In the genomic region with DNA sequence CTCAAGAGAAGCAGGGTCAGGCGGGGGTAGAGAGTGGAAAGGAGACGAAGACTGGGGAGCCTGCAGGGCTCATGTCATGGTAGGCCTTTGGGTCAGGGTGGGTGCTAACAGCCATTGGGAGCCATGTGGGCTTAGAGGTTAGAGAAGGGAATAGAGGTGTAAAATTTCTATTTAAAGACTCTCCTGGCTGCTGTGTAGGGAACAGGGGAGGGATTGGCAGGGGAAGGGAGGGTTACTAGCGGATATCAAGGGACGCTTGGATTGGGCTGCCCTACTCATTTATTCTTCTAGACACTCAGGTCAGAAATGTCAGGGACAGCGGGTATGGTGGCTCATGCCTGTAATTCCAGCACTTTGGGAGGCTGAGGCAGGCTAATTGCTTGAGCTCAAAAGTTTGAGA, we compare ENCODE assay signal across 24 cellular contexts. TPM values are rescaled to one million over a fixed set of nuclear protein-coding genes. Genes with fewer than 3 reads are reported as not detected.
DNase-seq lines count a peak whose midpoint lies in the region; ATAC-seq and TF ChIP-seq lines count a peak whose summit lies in the region.
"Had no signal": no experiment of that assay in that cellular context is flagged by ENCODE, and none has a peak within 500 bp of the region (broad histone marks: within the 10 kb centered on the region; RNA-seq: fewer than 3 reads in every experiment).

No MANE protein-coding gene starts in this region.

- intact Hi-C loops in Right ventricle myocardium inferior (cut with DNase I), result no loop called here
- intact Hi-C loops in cardiac septum (cut with DNase I), result no loop called here
- intact Hi-C loops in heart left ventricle (cut with DNase I), result no loop called here
- intact Hi-C loops in left ventricle myocardium inferior (cut with micrococcal nuclease), result no loop called here

- no peaks in the 10 kb centered on the region for H3K79me1 ChIP-seq in neuronal stem cell (ENCODE audit: low read depth, low read length)

- ATAC-seq in Right ventricle myocardium inferior, result peak; percentile 88
- peak; percentile 75 to 96 (median 90) for ATAC-seq in heart left ventricle
- ATAC-seq: CD8-positive, alpha-beta T cell; GM12878; HCT116 had no signal

- no peaks in the 10 kb centered on the region for H3K9me3 Mint-ChIP-seq in progenitor cell of endocrine pancreas (ENCODE audit: low read depth)
- H3K9me3 Mint-ChIP-seq: CD4-positive, CD25-positive, alpha-beta regulatory T cell; CD8-positive, alpha-beta T cell; H9 had no signal

- peak overlapping the region; percentile 46 for H3K18ac ChIP-seq in neuronal stem cell (ENCODE audit: low read length)

- H3K36me3 Mint-ChIP-seq in progenitor cell of endocrine pancreas (ENCODE audit: insufficient read depth), result no peaks in the 10 kb centered on the region
- H3K36me3 Mint-ChIP-seq: CD4-positive, CD25-positive, alpha-beta regulatory T cell; CD8-positive, alpha-beta T cell had no signal

- H2AFZ ChIP-seq in neuronal stem cell (ENCODE audit: low read length), result no peak overlapping the region
- H2AFZ ChIP-seq: GM23248 had no signal

- no peak overlapping the region for H2BK120ac ChIP-seq in neuronal stem cell (ENCODE audit: low read depth, low read length)

- H3K4me2 ChIP-seq in neuronal stem cell (ENCODE audit: insufficient read depth, low read length, poor library complexity, severe bottlenecking), result no peak overlapping the region
- H3K4me2 ChIP-seq: BLaER1 had no signal

- no peaks in the 10 kb centered on the region for H3K36me3 ChIP-seq in heart left ventricle
- H3K36me3 ChIP-seq in left ventricle myocardium inferior, result no peaks in the 10 kb centered on the region
- no peaks in the 10 kb centered on the region for H3K36me3 ChIP-seq in neuronal stem cell (replicated peaks in 1 of 2; ENCODE audit: control insufficient read depth in 2 of 2, insufficient read depth in 2 of 2, low read length in 2 of 2)
- H3K36me3 ChIP-seq: BLaER1 had no signal

- no peaks in the 10 kb centered on the region for H3K9me3 ChIP-seq in heart left ventricle
- no peaks in the 10 kb centered on the region for H3K9me3 ChIP-seq in left ventricle myocardium inferior (replicated peaks)
- no peaks in the 10 kb centered on the region for H3K9me3 ChIP-seq in neuronal stem cell (replicated peaks in 1 of 2; ENCODE audit: control insufficient read depth in 2 of 2, insufficient read depth in 1 of 2, low read depth in 1 of 2, low read length in 2 of 2)
- H3K9me3 ChIP-seq: BLaER1, Caco-2 had no signal

- H2AK5ac ChIP-seq in neuronal stem cell (ENCODE audit: low read depth, low read length), result no peak overlapping the region

- no peak for TF ChIP-seq POLR2A in heart left ventricle (IDR thresholded peaks at IDR 0.05)

- H3K4me3 Mint-ChIP-seq in progenitor cell of endocrine pancreas (ENCODE audit: low read depth), result no peak overlapping the region
- H3K4me3 Mint-ChIP-seq: B cell; CD4-positive, CD25-positive, alpha-beta regulatory T cell; CD8-positive, alpha-beta T cell; H9 had no signal

- TF ChIP-seq CTCF in heart left ventricle (IDR thresholded peaks at IDR 0.05) (no peak), left ventricle myocardium inferior (IDR thresholded peaks at IDR 0.05; ENCODE audit: borderline replicate concordance) (no peak), progenitor cell of endocrine pancreas (IDR thresholded peaks at IDR 0.05; ENCODE audit: unreplicated experiment) (no peak)

- H3K27ac ChIP-seq in heart left ventricle (peak overlapping the region in 2 of 12 donors; percentile 33 to 38), left ventricle myocardium inferior (replicated peaks) (peak overlapping the region; percentile 52), neuronal stem cell (replicated peaks; ENCODE audit: low read length) (no peak overlapping the region)
- H3K27ac ChIP-seq: 22Rv1, BLaER1, C4-2B, GM23248 had no signal

- H3K4ac ChIP-seq in neuronal stem cell (ENCODE audit: low read length), result no peak overlapping the region

- no peak overlapping the region for H2BK15ac ChIP-seq in neuronal stem cell (ENCODE audit: low read length)

- H4K8ac ChIP-seq in neuronal stem cell (ENCODE audit: low read depth, low read length), result no peak overlapping the region

- H3K9ac ChIP-seq in neuronal stem cell (ENCODE audit: low read depth, low read length, poor library complexity), result no peak overlapping the region
- H3K9ac ChIP-seq: BLaER1, GM23248 had no signal

- DNase-seq in Right ventricle myocardium inferior (ENCODE audit: missing footprints) (no peak), cardiac septum (ENCODE audit: low spot score) (no peak), heart left ventricle (peak in 2 of 5 donors; percentile 37 to 45), left ventricle myocardium inferior (no peak), neuronal stem cell (ENCODE audit: low spot score) (no peak), cortex of kidney (lab: John Stamatoyannopoulos, UW) (no peak), progenitor cell of endocrine pancreas (ENCODE audit: low spot score, unreplicated experiment) (no peak), NCI-H82 treated with DMSO at 0.1 percent for 48 hours (lab: John Stamatoyannopoulos, UW; ENCODE audit: unreplicated experiment) (no peak)
- DNase-seq: Caco-2; CD4-positive, CD25-positive, alpha-beta regulatory T cell; CD8-positive, alpha-beta T cell; DMS 273 treated with DMSO at 0.1 percent for 48 hours; DMS79; EL; GDM1; GM23248; H9 had no signal

- no peak overlapping the region for H3K27ac Mint-ChIP-seq in progenitor cell of endocrine pancreas
- H3K27ac Mint-ChIP-seq: B cell; CD8-positive, alpha-beta T cell had no signal

- H2BK12ac ChIP-seq in neuronal stem cell (ENCODE audit: low read length), result no peak overlapping the region

- no peak overlapping the region for H4K91ac ChIP-seq in neuronal stem cell (ENCODE audit: low read depth, low read length, poor library complexity)

- peaks cover 2% of the 10 kb centered on the region for H3K4me1 Mint-ChIP-seq in progenitor cell of endocrine pancreas (ENCODE audit: low read depth)
- H3K4me1 Mint-ChIP-seq: CD4-positive, CD25-positive, alpha-beta regulatory T cell had no signal

- H3K14ac ChIP-seq in neuronal stem cell (ENCODE audit: low read length), result no peak overlapping the region

- H3K23ac ChIP-seq in neuronal stem cell (ENCODE audit: low read depth, low read length, poor library complexity), result no peak overlapping the region

- peaks cover 16% of the 10 kb centered on the region for H3K27me3 Mint-ChIP-seq in progenitor cell of endocrine pancreas

- H2BK5ac ChIP-seq in neuronal stem cell (ENCODE audit: low read length), result no peak overlapping the region

- WGBS in heart left ventricle, 4 donors, result 65 to 81% (median 70%) methylated on average over 5 of the region's 5 CpGs
- no CpG with 5 or more reads among the region's 5 CpGs for WGBS in neuronal stem cell (ENCODE audit: extremely low coverage in 2 of 2, insufficient read length in 2 of 2, insufficient replicate concordance in 1 of 2), 2 donors

- H3K27me3 ChIP-seq in heart left ventricle (peaks cover 0 to 16% (median 0%) of the 10 kb centered on the region in 9 donors), left ventricle myocardium inferior (ENCODE audit: low read depth) (peaks cover 18% of the 10 kb centered on the region), neuronal stem cell (ENCODE audit: control insufficient read depth in 3 of 3, insufficient read depth in 3 of 3, low read depth in 1 of 3, low read length in 3 of 3) (no peaks in the 10 kb centered on the region)
- H3K27me3 ChIP-seq: BLaER1 had no signal

- H3K4me3 ChIP-seq in heart left ventricle, result no peak overlapping the region
- no peak overlapping the region for H3K4me3 ChIP-seq in left ventricle myocardium inferior
- no peak overlapping the region for H3K4me3 ChIP-seq in neuronal stem cell (ENCODE audit: low read length in 2 of 2)
- H3K4me3 ChIP-seq: BLaER1, GM12878, GM23248 had no signal

- H3K4me1 ChIP-seq in heart left ventricle (peaks cover 0 to 11% (median 0%) of the 10 kb centered on the region in 12 donors), left ventricle myocardium inferior (peaks cover 15% of the 10 kb centered on the region), neuronal stem cell (ENCODE audit: control insufficient read depth in 2 of 2, insufficient read depth in 1 of 2, low read depth in 1 of 2, low read length in 2 of 2) (peaks cover 0 to 4% of the 10 kb centered on the region in 2 donors)
- H3K4me1 ChIP-seq: Caco-2 had no signal

RNA-seq across cellular contexts. Expression of gene WSCD2, which starts 18.2 kb away (rescaled TPM):
- total RNA-seq in Right ventricle myocardium inferior (0.73 TPM), cardiac septum (0.40 TPM), heart left ventricle (1 to 10 TPM in 2 of 9 donors, under 1 TPM in 6, not detected in 1; 0.07 to 2.5 (median 0.49) TPM), left ventricle myocardium inferior (0.14 TPM), progenitor cell of endocrine pancreas (not detected in 2 replicates)
- not detected for polyA plus RNA-seq in heart left ventricle
- 0.70 TPM for polyA plus RNA-seq in neuronal stem cell (2013, experiment 1 of 2)
- polyA plus RNA-seq in neuronal stem cell (2013, experiment 2 of 2), result 0.64 TPM
- total RNA-seq: Caco-2; CD8-positive, alpha-beta T cell; GM12878; GM23248 had no signal
- polyA plus RNA-seq: AG04450, GM23248 had no signal
